13 cellular contexts compared by ENCODE assay signal in genomic region chr15:59274126-59274970, GRCh38.
DNase-seq lines count a peak whose midpoint lies in the region; ATAC-seq and TF ChIP-seq lines count a peak whose summit lies in the region.
"Had no signal": no experiment of that assay in that cellular context is flagged by ENCODE, and none has a peak within 500 bp of the region (broad histone marks: within the 10 kb centered on the region; RNA-seq: fewer than 3 reads in every experiment).

No MANE protein-coding gene starts in this region.

- H3K4me1 ChIP-seq in adrenal gland (replicated peaks in 1 of 2), result no peaks in the 10 kb centered on the region
- H3K4me1 ChIP-seq: BLaER1 had no signal

- H3K27me3 ChIP-seq in adrenal gland, result no peaks in the 10 kb centered on the region
- H3K27me3 ChIP-seq: BLaER1 had no signal

- intact Hi-C loops in Right ventricle myocardium superior (cut with DNase I) (no loop called here), adrenal gland (cut with DNase I) (no loop called here)

- ATAC-seq in GM21723 (IDR thresholded peaks at IDR 0.05; ENCODE audit: unreplicated experiment) (peak; percentile 63), Right ventricle myocardium superior (ENCODE audit: poor library complexity) (no peak), HG03039 (IDR thresholded peaks at IDR 0.05; ENCODE audit: unreplicated experiment) (no peak)

- H3K4me3 ChIP-seq in fibroblast of the aortic adventitia (ENCODE audit: low read depth, low read length) (no peak overlapping the region), adrenal gland (no peak overlapping the region)
- H3K4me3 ChIP-seq: BLaER1, coronary artery had no signal

- no peaks in the 10 kb centered on the region for H3K9me3 ChIP-seq in adrenal gland (replicated peaks in 1 of 3)
- H3K9me3 ChIP-seq: BLaER1 had no signal

- no peak for TF ChIP-seq POLR2A in adrenal gland (IDR thresholded peaks at IDR 0.05)

- no peak overlapping the region for H3K27ac ChIP-seq in adrenal gland
- H3K27ac ChIP-seq: BLaER1, coronary artery, HL-60 had no signal

- H3K36me3 ChIP-seq in adrenal gland (replicated peaks in 1 of 2), result no peaks in the 10 kb centered on the region
- H3K36me3 ChIP-seq: BLaER1 had no signal

- DNase-seq in A172 (ENCODE audit: low spot score), result peak; percentile 69
- peak; percentile 54 for DNase-seq in SKM-1 treated with dmso at 0.1 percent for 144 hours (lab: John Stamatoyannopoulos, UW; ENCODE audit: unreplicated experiment)
- DNase-seq in fibroblast of the aortic adventitia (ENCODE audit: low read depth), result peak; percentile 66
- DNase-seq in Right ventricle myocardium superior, result no peak
- DNase-seq in NCI-H2196 treated with DMSO at 0.1 percent for 48 hours (lab: John Stamatoyannopoulos, UW; ENCODE audit: unreplicated experiment), result no peak
- no peak for DNase-seq in adrenal gland
- DNase-seq: activated CD4-positive, alpha-beta T cell treated with anti-CD3 and anti-CD28 coated beads for 4 hours; NCI-H526 had no signal

- no peak for TF ChIP-seq CTCF in fibroblast of the aortic adventitia (IDR thresholded peaks at IDR 0.05; ENCODE audit: insufficient read depth, low read length)
- TF ChIP-seq CTCF in adrenal gland (IDR thresholded peaks at IDR 0.05), result no peak

- WGBS in adrenal gland, 4 donors, result 89 to 93% (median 91%) methylated on average over 6 of the region's 6 CpGs

Comparison
In these comparisons a context has a peak if more than half of its experiments do, and no peak if none do; other contexts are left out.
1. DNase-seq: peak in A172 (single experiment), SKM-1 treated with dmso at 0.1 percent for 144 hours (single experiment) and fibroblast of the aortic adventitia (single experiment); none in Right ventricle myocardium superior (single experiment), NCI-H2196 treated with DMSO at 0.1 percent for 48 hours (single experiment) and adrenal gland (0 of 7).